Comparison of ENCODE assay signal across 31 cellular contexts in genomic region chr1:87981810-87982209, GRCh38.
"Had no signal": no experiment of that assay in that cellular context is flagged by ENCODE, and none has a peak within 500 bp of the region (broad histone marks: within the 10 kb centered on the region; RNA-seq: fewer than 3 reads in every experiment).

No MANE protein-coding gene starts in this region.

- H3K4me3 Mint-ChIP-seq: activated CD8-positive, alpha-beta memory T cell treated with anti-CD3 and anti-CD28 coated beads, Interleukin-2, amount 10 ng/mL, durations not matched to agents 7 days and 5 days; activated CD8-positive, alpha-beta T cell treated with anti-CD3 and anti-CD28 coated beads, Interleukin-2, amount 10 ng/mL, durations not matched to agents 7 days and 5 days; activated naive CD8-positive, alpha-beta T cell treated with anti-CD3 and anti-CD28 coated beads for 36 hours; brain; effector memory CD8-positive, alpha-beta T cell; naive thymus-derived CD4-positive, alpha-beta T cell; stimulated activated naive CD8-positive, alpha-beta T cell treated with anti-CD3 and anti-CD28 coated beads, Interleukin-15, Interleukin-2, amounts not matched to agents 100 ng/mL and 50 ng/mL, for 24 hours had no signal

- H3K4me3 ChIP-seq: adrenal gland, gastroesophageal sphincter, ovary, skin epidermis, upper lobe of left lung, vagina had no signal

- H3K27me3 ChIP-seq: adrenal gland, gastroesophageal sphincter, ovary, upper lobe of left lung, vagina had no signal

- H3K9me3 Mint-ChIP-seq: activated naive CD8-positive, alpha-beta T cell treated with anti-CD3 and anti-CD28 coated beads for 36 hours; effector memory CD8-positive, alpha-beta T cell; naive thymus-derived CD4-positive, alpha-beta T cell; stimulated activated naive CD8-positive, alpha-beta T cell treated with anti-CD3 and anti-CD28 coated beads, Interleukin-15, Interleukin-2, amounts not matched to agents 100 ng/mL and 50 ng/mL, for 24 hours had no signal

- H3K27me3 Mint-ChIP-seq: brain, progenitor cell of endocrine pancreas had no signal

- H3K36me3 ChIP-seq: adrenal gland, gastroesophageal sphincter, ovary, upper lobe of left lung, vagina had no signal

- H3K27ac ChIP-seq: adrenal gland, gastroesophageal sphincter, ovary, skin epidermis, upper lobe of left lung, vagina, VCaP had no signal

- H3K9me3 ChIP-seq: adrenal gland, gastroesophageal sphincter, ovary, upper lobe of left lung, vagina had no signal

- H3K36me3 Mint-ChIP-seq: activated CD8-positive, alpha-beta memory T cell treated with anti-CD3 and anti-CD28 coated beads, Interleukin-2, amount 10 ng/mL, durations not matched to agents 7 days and 5 days; activated naive CD8-positive, alpha-beta T cell treated with anti-CD3 and anti-CD28 coated beads for 36 hours; brain; naive thymus-derived CD4-positive, alpha-beta T cell had no signal

- H3K27ac Mint-ChIP-seq: activated CD8-positive, alpha-beta memory T cell treated with anti-CD3 and anti-CD28 coated beads, Interleukin-2, amount 10 ng/mL, durations not matched to agents 7 days and 5 days; activated CD8-positive, alpha-beta T cell treated with anti-CD3 and anti-CD28 coated beads, Interleukin-2, amount 10 ng/mL, durations not matched to agents 7 days and 5 days; activated naive CD8-positive, alpha-beta T cell treated with anti-CD3 and anti-CD28 coated beads for 36 hours; effector memory CD8-positive, alpha-beta T cell; naive thymus-derived CD4-positive, alpha-beta T cell; progenitor cell of endocrine pancreas; stimulated activated naive CD8-positive, alpha-beta T cell treated with anti-CD3 and anti-CD28 coated beads, Interleukin-15, Interleukin-2, amounts not matched to agents 100 ng/mL and 50 ng/mL, for 24 hours had no signal

- H3K4me1 Mint-ChIP-seq: activated CD8-positive, alpha-beta memory T cell treated with anti-CD3 and anti-CD28 coated beads, Interleukin-2, amount 10 ng/mL, durations not matched to agents 7 days and 5 days; activated naive CD8-positive, alpha-beta T cell treated with anti-CD3 and anti-CD28 coated beads for 36 hours; naive thymus-derived CD4-positive, alpha-beta T cell had no signal

- DNase-seq: activated CD8-positive, alpha-beta memory T cell treated with anti-CD3 and anti-CD28 coated beads, Interleukin-2, amount 10 ng/mL, durations not matched to agents 7 days and 5 days; activated CD8-positive, alpha-beta T cell treated with anti-CD3 and anti-CD28 coated beads, Interleukin-2, amount 10 ng/mL, durations not matched to agents 7 days and 5 days; activated effector memory CD4-positive, alpha-beta T cell treated with Interleukin-2 at 50 U/mL for 16 hours; activated naive CD4-positive, alpha-beta T cell treated with Interleukin-2 at 50 U/mL for 16 hours; activated naive CD8-positive, alpha-beta T cell treated with anti-CD3 and anti-CD28 coated beads for 36 hours; adrenal gland; aorta; caudate nucleus; cortex of kidney; effector memory CD8-positive, alpha-beta T cell; hippocampal formation; left cardiac atrium; left ventricle myocardium superior; midbrain; naive thymus-derived CD4-positive, alpha-beta T cell; ovary; stimulated activated CD4-positive, alpha-beta T cell treated with anti-CD3 and anti-CD28 coated beads, Interleukin-12 subunit alpha, Interleukin-12 subunit beta, amount 100 ng/mL, for 4 hours; stimulated activated CD4-positive, alpha-beta T cell treated with anti-CD3 and anti-CD28 coated beads, Interleukin-4, amount 100 ng/mL, for 1 hour; substantia nigra; T-helper 9 cell; upper lobe of left lung had no signal

- ATAC-seq: activated CD8-positive, alpha-beta memory T cell treated with anti-CD3 and anti-CD28 coated beads, Interleukin-2, amount 10 ng/mL, durations not matched to agents 7 days and 5 days; activated CD8-positive, alpha-beta T cell treated with anti-CD3 and anti-CD28 coated beads, Interleukin-2, amount 10 ng/mL, durations not matched to agents 7 days and 5 days; effector memory CD8-positive, alpha-beta T cell; gastroesophageal sphincter; left cardiac atrium; left ventricle myocardium superior; naive thymus-derived CD4-positive, alpha-beta T cell; sciatic nerve had no signal

- H3K4me1 ChIP-seq: adrenal gland, gastroesophageal sphincter, upper lobe of left lung, vagina had no signal

- FAIRE-seq: keratinocyte, TTC549 had no signal
